10 cellular contexts compared by ENCODE assay signal in genomic region chr17:3887394-3887793, GRCh38. TPM values are rescaled to one million over a fixed set of nuclear protein-coding genes. Genes with fewer than 3 reads are reported as not detected.
A peak's percentile ranks its signal among the peaks of the same experiment; 100 is the strongest.
DNase-seq lines count a peak whose midpoint lies in the region; ATAC-seq and TF ChIP-seq lines count a peak whose summit lies in the region.
"Had no signal": no experiment of that assay in that cellular context is flagged by ENCODE, and none has a peak within 500 bp of the region (broad histone marks: within the 10 kb centered on the region; RNA-seq: fewer than 3 reads in every experiment).

No MANE protein-coding gene starts in this region.

- no peaks in the 10 kb centered on the region for H3K36me3 ChIP-seq in right lobe of liver

- no peak for TF ChIP-seq POLR2A in right lobe of liver (IDR thresholded peaks at IDR 0.05)

- H3K27me3 ChIP-seq in right lobe of liver: no peaks in the 10 kb centered on the region

- peak overlapping the region; percentile 82 for H3K27ac Mint-ChIP-seq in activated T-cell treated with anti-CD3 and anti-CD28 coated beads, Interleukin-2, amount 50 U/mL, for 24 hours
- peak overlapping the region; percentile 47 to 88 for H3K27ac Mint-ChIP-seq in activated naive CD4-positive, alpha-beta T cell treated with anti-CD3 and anti-CD28 coated beads, Interleukin-2, amount 50 U/mL, for 72 hours

- TF ChIP-seq CTCF in right lobe of liver (IDR thresholded peaks at IDR 0.05): no peak

- peaks cover 48% of the 10 kb centered on the region for H3K4me1 Mint-ChIP-seq in activated T-cell treated with anti-CD3 and anti-CD28 coated beads, Interleukin-2, amount 50 U/mL, for 24 hours (ENCODE audit: low read depth)

- no peak for DNase-seq in activated T-cell treated with anti-CD3 and anti-CD28 coated beads, Interleukin-2, amount 50 U/mL, for 24 hours
- no peak for DNase-seq in activated T-cell treated with anti-CD3 and anti-CD28 coated beads, Interleukin-2, amount 50 U/mL, for 48 hours
- no peak for DNase-seq in activated naive CD4-positive, alpha-beta T cell treated with anti-CD3 and anti-CD28 coated beads, Interleukin-2, amount 50 U/mL, for 72 hours (ENCODE audit: low spot score in 2 of 2)
- DNase-seq in right lobe of liver (no peak), substantia nigra (lab: John Stamatoyannopoulos, UW) (no peak), GM19238 (ENCODE audit: insufficient read length, low spot score) (no peak), midbrain (lab: John Stamatoyannopoulos, UW) (no peak), glomerular visceral epithelial cell (ENCODE audit: extremely low spot score) (no peak)
- DNase-seq: stimulated activated CD4-positive, alpha-beta T cell treated with anti-CD3 and anti-CD28 coated beads, Interleukin-2, amount 100 ng/mL, for 48 hours had no signal

- ATAC-seq in activated naive CD4-positive, alpha-beta T cell treated with anti-CD3 and anti-CD28 coated beads, Interleukin-2, amount 50 U/mL, for 72 hours: no peak
- ATAC-seq in right lobe of liver: no peak

- H3K4me1 ChIP-seq in right lobe of liver: peaks cover 0 to 6% (median 0%) of the 10 kb centered on the region in 4 donors

- H3K4me3 Mint-ChIP-seq in activated T-cell treated with anti-CD3 and anti-CD28 coated beads, Interleukin-2, amount 50 U/mL, for 24 hours: peak overlapping the region; percentile 28
- H3K4me3 Mint-ChIP-seq: brain had no signal

- no peak overlapping the region for H3K4me3 ChIP-seq in right lobe of liver

- H3K36me3 Mint-ChIP-seq in activated T-cell treated with anti-CD3 and anti-CD28 coated beads, Interleukin-2, amount 50 U/mL, for 24 hours (ENCODE audit: low read depth): peaks cover 24% of the 10 kb centered on the region
- no peaks in the 10 kb centered on the region for H3K36me3 Mint-ChIP-seq in activated naive CD4-positive, alpha-beta T cell treated with anti-CD3 and anti-CD28 coated beads, Interleukin-2, amount 50 U/mL, for 72 hours
- H3K36me3 Mint-ChIP-seq: brain had no signal

- intact Hi-C loops in right lobe of liver (cut with DNase I): no loop called here

- H3K27ac ChIP-seq in right lobe of liver (peak overlapping the region in 2 of 3 donors; percentile 47 to 67), substantia nigra (ENCODE audit: low read depth, low read length, poor library complexity, severe bottlenecking) (peak overlapping the region; percentile 76)

- H3K9me3 ChIP-seq in right lobe of liver: no peaks in the 10 kb centered on the region

- 53% methylated on average over 2 of the region's 2 CpGs for WGBS in right lobe of liver (ENCODE audit: insufficient coverage, low coverage, low lambda C conversion rate, missing lambda C conversion rate)

- H3K27me3 Mint-ChIP-seq in activated T-cell treated with anti-CD3 and anti-CD28 coated beads, Interleukin-2, amount 50 U/mL, for 24 hours: no peaks in the 10 kb centered on the region
- H3K27me3 Mint-ChIP-seq: brain had no signal

- no peaks in the 10 kb centered on the region for H3K9me3 Mint-ChIP-seq in activated T-cell treated with anti-CD3 and anti-CD28 coated beads, Interleukin-2, amount 50 U/mL, for 24 hours
- no peaks in the 10 kb centered on the region for H3K9me3 Mint-ChIP-seq in activated naive CD4-positive, alpha-beta T cell treated with anti-CD3 and anti-CD28 coated beads, Interleukin-2, amount 50 U/mL, for 72 hours
- H3K9me3 Mint-ChIP-seq: brain had no signal

RNA-seq across cellular contexts. Expression of gene CAMKK1, which starts 5.5 kb away (rescaled TPM):
- total RNA-seq in activated naive CD4-positive, alpha-beta T cell treated with anti-CD3 and anti-CD28 coated beads, Interleukin-2, amount 50 U/mL, for 72 hours: 1 to 10 TPM; 3.8 to 6.9 TPM
- total RNA-seq in right lobe of liver: 1 to 10 TPM in 2 of 6 experiments, under 1 TPM in 4; 0.35 to 1.1 (median 0.47) TPM

RNA-seq across cellular contexts. Expression of gene P2RX1, which starts 28.9 kb away (rescaled TPM):
- total RNA-seq in activated naive CD4-positive, alpha-beta T cell treated with anti-CD3 and anti-CD28 coated beads, Interleukin-2, amount 50 U/mL, for 72 hours: 1 to 10 TPM in 1 of 2 donors, under 1 TPM in 1; 0.14 to 1.5 TPM
- total RNA-seq in right lobe of liver: under 1 TPM in 5 of 6 experiments, not detected in 1; 0.50 to 0.78 (median 0.58) TPM

RNA-seq across cellular contexts. Expression of gene NCBP3, which starts 41.3 kb away (rescaled TPM):
- 10 to 100 TPM; 35.4 to 44.4 TPM for total RNA-seq in activated naive CD4-positive, alpha-beta T cell treated with anti-CD3 and anti-CD28 coated beads, Interleukin-2, amount 50 U/mL, for 72 hours
- total RNA-seq in right lobe of liver: 10 to 100 TPM in 4 of 6 experiments, 1 to 10 TPM in 2; 8.6 to 15.1 (median 10.5) TPM
